In the genomic region with DNA sequence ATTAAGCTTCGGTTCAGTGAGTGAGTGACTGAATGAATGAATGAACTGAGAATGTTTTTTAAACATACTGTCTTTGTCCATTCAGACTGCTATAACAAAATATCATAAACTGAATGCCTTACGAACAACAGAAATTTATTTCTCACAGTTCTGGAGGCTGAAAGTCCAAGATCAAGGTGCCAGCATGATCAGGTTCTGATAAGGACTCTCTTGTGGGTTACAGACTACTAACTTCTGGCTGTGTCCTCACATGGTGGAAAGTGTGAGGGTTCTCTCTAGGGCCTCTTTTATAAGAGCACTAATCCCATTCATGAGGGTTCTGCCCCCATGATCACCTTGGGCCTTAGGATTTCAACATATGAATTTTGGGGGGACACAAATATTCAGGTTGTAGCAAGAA, we compare ENCODE assay signal across 28 cellular contexts.
"Had no signal": no experiment of that assay in that cellular context is flagged by ENCODE, and none has a peak within 500 bp of the region (broad histone marks: within the 10 kb centered on the region; RNA-seq: fewer than 3 reads in every experiment).

No MANE protein-coding gene starts in this region.

- FAIRE-seq: frontal cortex had no signal

- H3K9me3 ChIP-seq: body of pancreas had no signal

- H3K4me3 ChIP-seq: body of pancreas, coronary artery, dorsolateral prefrontal cortex had no signal

- H3K36me3 ChIP-seq: WERI-Rb-1 had no signal

- ATAC-seq: activated CD4-positive, CD25-positive, alpha-beta regulatory T cell treated with anti-CD3 and anti-CD28 coated beads, Interleukin-2, amount 50 U/mL, for 24 hours; activated CD8-positive, alpha-beta T cell treated with anti-CD3 and anti-CD28 coated beads for 36 hours; activated T-cell treated with anti-CD3 and anti-CD28 coated beads, Interleukin-2, amount 50 U/mL, for 4 hours; activated T-helper 17 cell treated with anti-CD3 and anti-CD28 coated beads, Interleukin-2, amount 50 U/mL, for 72 hours; body of pancreas; esophagus mucosa; T-helper 17 cell had no signal

- H3K27ac ChIP-seq: body of pancreas, coronary artery, dorsolateral prefrontal cortex had no signal

- DNase-seq: activated B cell treated with CpG ODN at 0.5 μM for 24 hours; activated CD4-positive, alpha-beta T cell treated with anti-CD3 and anti-CD28 coated beads for 48 hours; activated CD4-positive, alpha-beta T cell treated with anti-CD3 and anti-CD28 coated beads, Interleukin-2, amount 50 U/mL, for 1 hour; activated CD4-positive, alpha-beta T cell treated with anti-CD3 and anti-CD28 coated beads, Interleukin-2, amount 50 U/mL, for 48 hours; activated CD8-positive, alpha-beta memory T cell treated with anti-CD3 and anti-CD28 coated beads for 24 hours; activated CD8-positive, alpha-beta T cell treated with anti-CD3 and anti-CD28 coated beads for 36 hours; activated effector memory CD4-positive, alpha-beta T cell treated with Interleukin-2 at 50 U/mL for 16 hours; activated gamma-delta T cell treated with Interleukin-2 at 50 U/mL for 16 hours; activated naive CD4-positive, alpha-beta T cell treated with anti-CD3 and anti-CD28 coated beads, Interleukin-2, amount 50 U/mL, for 16 hours; activated naive CD4-positive, alpha-beta T cell treated with Interleukin-2 at 50 U/mL for 16 hours; activated T-cell treated with anti-CD3 and anti-CD28 coated beads, Interleukin-2, amount 50 U/mL, for 4 hours; amniotic stem cell; anterior cingulate cortex; body of pancreas; dorsolateral prefrontal cortex; effector memory CD4-positive, alpha-beta T cell; endodermal cell; foreskin fibroblast; head of caudate nucleus; T-helper 1 cell; T-helper 17 cell; T1000; WERI-Rb-1 had no signal

- H3K27me3 ChIP-seq: body of pancreas, dorsolateral prefrontal cortex had no signal
